12 cellular contexts compared by ENCODE assay signal in genomic region chr2:43152711-43153627, GRCh38.
DNase-seq lines count a peak whose midpoint lies in the region; ATAC-seq and TF ChIP-seq lines count a peak whose summit lies in the region.
"Had no signal": no experiment of that assay in that cellular context is flagged by ENCODE, and none has a peak within 500 bp of the region (broad histone marks: within the 10 kb centered on the region; RNA-seq: fewer than 3 reads in every experiment).

No MANE protein-coding gene starts in this region.

- DNase-seq in DND-41 = no peak
- DNase-seq in NCI-H2171 (lab: John Stamatoyannopoulos, UW) = peak; percentile 61
- peak; percentile 58 for DNase-seq in left cardiac atrium
- DNase-seq in HK-2 (ENCODE audit: unreplicated experiment) = no peak
- no peak for DNase-seq in NCI-H1048 (lab: John Stamatoyannopoulos, UW)
- no peak for DNase-seq in GM23248
- no peak for DNase-seq in activated gamma-delta T cell (lab: John Stamatoyannopoulos, UW)
- DNase-seq: colonic mucosa; stimulated activated CD4-positive, alpha-beta T cell treated with anti-CD3 and anti-CD28 coated beads, Interleukin-12 subunit alpha, Interleukin-12 subunit beta, amount 100 ng/mL, for 4 hours; T1000 had no signal

- H4K20me1 ChIP-seq in DND-41 (ENCODE audit: insufficient read depth, low read length) (no peaks in the 10 kb centered on the region), GM23248 (ENCODE audit: insufficient read depth) (no peaks in the 10 kb centered on the region)

- H2AFZ ChIP-seq in DND-41 (ENCODE audit: low read depth, low read length) = no peak overlapping the region
- peak overlapping the region; percentile 52 for H2AFZ ChIP-seq in parathyroid adenoma
- H2AFZ ChIP-seq in GM23248 = no peak overlapping the region

- H3K9me3 ChIP-seq in DND-41 (ENCODE audit: insufficient read depth, low read length, severe bottlenecking) = no peaks in the 10 kb centered on the region
- no peaks in the 10 kb centered on the region for H3K9me3 ChIP-seq in parathyroid adenoma (ENCODE audit: control insufficient read depth, low read length)
- no peaks in the 10 kb centered on the region for H3K9me3 ChIP-seq in GM23248 (ENCODE audit: low read depth)
- H3K9me3 ChIP-seq: colonic mucosa, upper lobe of left lung had no signal

- H3K4me1 ChIP-seq in DND-41 (ENCODE audit: insufficient read depth, low read length) = peaks cover 29% of the 10 kb centered on the region
- H3K4me1 ChIP-seq in parathyroid adenoma = peaks cover 6% of the 10 kb centered on the region
- H3K4me1 ChIP-seq in GM23248 (ENCODE audit: insufficient read depth) = peaks cover 4% of the 10 kb centered on the region

- no peak overlapping the region for H3K4me2 ChIP-seq in DND-41 (ENCODE audit: insufficient read depth, low read length)
- no peak overlapping the region for H3K4me2 ChIP-seq in parathyroid adenoma (ENCODE audit: low read length)
- no peak overlapping the region for H3K4me2 ChIP-seq in GM23248 (ENCODE audit: unreplicated experiment)

- H3F3A ChIP-seq in GM23248 (ENCODE audit: insufficient read depth) = no peaks in the 10 kb centered on the region

- H3K27ac ChIP-seq in DND-41 (ENCODE audit: low read length) (peak overlapping the region; percentile 55), parathyroid adenoma (no peak overlapping the region), GM23248 (no peak overlapping the region)
- H3K27ac ChIP-seq: colonic mucosa, upper lobe of left lung had no signal

- no peak for TF ChIP-seq CTCF in DND-41 (IDR thresholded peaks at IDR 0.05; ENCODE audit: borderline replicate concordance, extremely low read depth, low read length, poor library complexity, severe bottlenecking)
- TF ChIP-seq CTCF in parathyroid adenoma (IDR thresholded peaks at IDR 0.05) = no peak

- ATAC-seq in DND-41 (ENCODE audit: insufficient read depth, low read depth) (no peak), left cardiac atrium (peak; percentile 81)

- H3K79me2 ChIP-seq in DND-41 (ENCODE audit: insufficient read depth, low read length) = no peaks in the 10 kb centered on the region
- no peaks in the 10 kb centered on the region for H3K79me2 ChIP-seq in parathyroid adenoma
- no peaks in the 10 kb centered on the region for H3K79me2 ChIP-seq in GM23248 (ENCODE audit: insufficient read depth)

- in situ Hi-C loops in GM23248 (cut with MboI) = no loop called here

- no peak overlapping the region for H3K4me3 ChIP-seq in DND-41 (ENCODE audit: low read depth in 1 of 2, low read length in 2 of 2)
- H3K4me3 ChIP-seq in parathyroid adenoma (ENCODE audit: low read depth, low read length) = no peak overlapping the region
- H3K4me3 ChIP-seq in GM23248 = no peak overlapping the region
- H3K4me3 ChIP-seq: colonic mucosa, upper lobe of left lung had no signal

- intact Hi-C loops in left cardiac atrium (cut with DNase I) = no loop called here

- H3K9ac ChIP-seq in DND-41 (ENCODE audit: low read depth, low read length) (no peak overlapping the region), parathyroid adenoma (no peak overlapping the region), GM23248 (no peak overlapping the region)

- H3K9me2 ChIP-seq in GM23248 (ENCODE audit: insufficient read depth) = no peaks in the 10 kb centered on the region

- H3K27me3 ChIP-seq in DND-41 (ENCODE audit: insufficient read depth, low read length, poor library complexity) (no peaks in the 10 kb centered on the region), parathyroid adenoma (ENCODE audit: control insufficient read depth, insufficient read depth, low read length) (no peaks in the 10 kb centered on the region), GM23248 (replicated peaks; ENCODE audit: insufficient read depth) (no peaks in the 10 kb centered on the region)
- H3K27me3 ChIP-seq: colonic mucosa, upper lobe of left lung had no signal

- WGBS in GM23248 (ENCODE audit: low coverage in 1 of 2, low lambda C conversion rate in 2 of 2, missing lambda C conversion rate in 2 of 2), 2 experiments = 73 to 78% methylated on average over 9 to 10 of the region's 10 CpGs

- H3K36me3 ChIP-seq in DND-41 (ENCODE audit: insufficient read depth, low read length) = no peaks in the 10 kb centered on the region
- H3K36me3 ChIP-seq in parathyroid adenoma (ENCODE audit: control insufficient read depth, insufficient read depth, low read length) = no peaks in the 10 kb centered on the region
- no peaks in the 10 kb centered on the region for H3K36me3 ChIP-seq in GM23248 (ENCODE audit: low read depth)
- H3K36me3 ChIP-seq: colonic mucosa, upper lobe of left lung had no signal

Comparison
In these comparisons a context has a peak if more than half of its experiments do, and no peak if none do; other contexts are left out.
1. DNase-seq: peak in NCI-H2171 (single experiment) and left cardiac atrium (single experiment); none in DND-41 (single experiment), HK-2 (single experiment), NCI-H1048 (single experiment), GM23248 (single experiment) and activated gamma-delta T cell (single experiment).